In genomic region chr20:37223053-37223452, GRCh38 we compare ENCODE assay signal across 9 cellular contexts. TPM values are rescaled to one million over a fixed set of nuclear protein-coding genes. Genes with fewer than 3 reads are reported as not detected.
DNase-seq lines count a peak whose midpoint lies in the region; ATAC-seq and TF ChIP-seq lines count a peak whose summit lies in the region.
"Had no signal": no experiment of that assay in that cellular context is flagged by ENCODE, and none has a peak within 500 bp of the region (broad histone marks: within the 10 kb centered on the region; RNA-seq: fewer than 3 reads in every experiment).

No MANE protein-coding gene starts in this region.

- no peak for TF ChIP-seq EP300 in transverse colon (IDR thresholded peaks at IDR 0.05; ENCODE audit: low read depth)

- H3K36me3 ChIP-seq in adrenal gland (replicated peaks in 1 of 2) = peaks cover 0 to 57% of the 10 kb centered on the region in 2 donors
- H3K36me3 ChIP-seq in transverse colon = peaks cover 0 to 41% (median 14%) of the 10 kb centered on the region in 4 donors

- peak overlapping the region in 3 of 5 donors; percentile 1 to 60 (median 7) for H3K27ac ChIP-seq in adrenal gland
- peak overlapping the region in 1 of 4 donors; percentile 45 for H3K27ac ChIP-seq in transverse colon

- H3K4me1 ChIP-seq in adrenal gland (replicated peaks in 1 of 2) (peaks cover 4 to 27% of the 10 kb centered on the region in 2 donors), transverse colon (peaks cover 0 to 28% (median 15%) of the 10 kb centered on the region in 4 donors)

- no peaks in the 10 kb centered on the region for H3K27me3 Mint-ChIP-seq in osteocyte (ENCODE audit: unreplicated experiment)

- in situ Hi-C loops in KBM-7 (cut with MboI; ENCODE audit: low pct_unique_long_range_greater_than_20kb, low sequenced_read_pairs) (no loop called here), transverse colon (cut with MboI; ENCODE audit: low pct_ligation_motif_present in 1 of 4, low pct_unique_long_range_greater_than_20kb in 1 of 4, low sequenced_read_pairs in 3 of 4) (no loop called here)

- H3K4me3 ChIP-seq in adrenal gland = no peak overlapping the region
- no peak overlapping the region for H3K4me3 ChIP-seq in transverse colon

- DNase-seq in AML-193 (lab: John Stamatoyannopoulos, UW) = peak; percentile 83 to 86
- DNase-seq in KBM-7 = peak; percentile 60
- DNase-seq in adrenal gland = peak in 6 of 7 donors; percentile 42 to 67 (median 61)
- DNase-seq in left lobe of liver (ENCODE audit: low spot score) = no peak
- DNase-seq in osteocyte (ENCODE audit: extremely low spot score, unreplicated experiment) = no peak
- DNase-seq in transverse colon = no peak
- DNase-seq: NCI-H774 had no signal

- H3K4me3 Mint-ChIP-seq in osteocyte (ENCODE audit: unreplicated experiment) = no peak overlapping the region

- H3K9me3 ChIP-seq in adrenal gland (replicated peaks in 1 of 3) (no peaks in the 10 kb centered on the region), transverse colon (no peaks in the 10 kb centered on the region)

- H3K27me3 ChIP-seq in adrenal gland (no peaks in the 10 kb centered on the region), transverse colon (no peaks in the 10 kb centered on the region)

- H3K36me3 Mint-ChIP-seq in osteocyte (ENCODE audit: unreplicated experiment) = peaks cover 47% of the 10 kb centered on the region

- no peak overlapping the region for H3K27ac Mint-ChIP-seq in osteocyte (ENCODE audit: unreplicated experiment)

- TF ChIP-seq CTCF in adrenal gland (IDR thresholded peaks at IDR 0.05) (no peak), osteocyte (IDR thresholded peaks at IDR 0.05) (no peak), transverse colon (IDR thresholded peaks at IDR 0.05) (no peak)

- no peak for TF ChIP-seq POLR2A in adrenal gland (IDR thresholded peaks at IDR 0.05)
- TF ChIP-seq POLR2A in transverse colon (IDR thresholded peaks at IDR 0.05) = no peak

- intact Hi-C loops in adrenal gland (cut with DNase I) (no loop called here), transverse colon (cut with DNase I; ENCODE audit: low total_unique reads) (no loop called here)

- peak; percentile 55 for ATAC-seq in left lobe of liver
- no peak for ATAC-seq in HG02763 (IDR thresholded peaks at IDR 0.05; ENCODE audit: unreplicated experiment)
- no peak for ATAC-seq in HG03521 (IDR thresholded peaks at IDR 0.05; ENCODE audit: unreplicated experiment)

- H3K9me3 Mint-ChIP-seq in osteocyte (ENCODE audit: unreplicated experiment) = no peaks in the 10 kb centered on the region

- H3K4me1 Mint-ChIP-seq in osteocyte (ENCODE audit: unreplicated experiment) = no peaks in the 10 kb centered on the region

RNA-seq across cellular contexts. Expression of gene GHRH, which starts 38.6 kb away (rescaled TPM):
- total RNA-seq in adrenal gland = not detected
- 10 to 100 TPM in 1 of 3 donors, under 1 TPM in 1, not detected in 1; 0.91 to 26.1 TPM for polyA plus RNA-seq in adrenal gland
- not detected for total RNA-seq in left lobe of liver
- not detected in 2 replicates for total RNA-seq in osteocyte
- not detected for total RNA-seq in transverse colon

RNA-seq across cellular contexts. Expression of gene MROH8, which starts 43.7 kb away (rescaled TPM):
- total RNA-seq in adrenal gland (1 to 10 TPM; 1.3 to 6.5 (median 3.5) TPM), left lobe of liver (4.7 TPM), osteocyte (1.5 and 3.2 TPM in 2 replicates), transverse colon (10 to 100 TPM in 1 of 4 donors, 1 to 10 TPM in 3; 2.2 to 18.0 (median 3.5) TPM)
- polyA plus RNA-seq in adrenal gland = 10 to 100 TPM in 1 of 3 donors, 1 to 10 TPM in 2; 4.4 to 13.8 (median 6.6) TPM

RNA-seq across cellular contexts. Expression of gene RPN2, which starts 43.9 kb away (rescaled TPM):
- total RNA-seq in adrenal gland = 100 to 1,000 TPM; 165 to 340 (median 224) TPM
- polyA plus RNA-seq in adrenal gland = 100 to 1,000 TPM in 1 of 3 donors, 10 to 100 TPM in 2; 35.7 to 403 (median 73.2) TPM
- total RNA-seq in left lobe of liver = 128 TPM
- 167 and 168 TPM in 2 replicates for total RNA-seq in osteocyte
- total RNA-seq in transverse colon = 100 to 1,000 TPM in 2 of 4 donors, 10 to 100 TPM in 2; 82.3 to 196 (median 105) TPM

Comparison
In these comparisons a context has a peak if more than half of its experiments do, and no peak if none do; other contexts are left out.
1. DNase-seq: peak in AML-193 (2 of 2), KBM-7 (single experiment) and adrenal gland (6 of 7); none in left lobe of liver (single experiment), osteocyte (single experiment) and transverse colon (single experiment).